In genomic region chr6:121263742-121264141, GRCh38 we compare ENCODE assay signal across 29 cellular contexts.
"Had no signal": no experiment of that assay in that cellular context is flagged by ENCODE, and none has a peak within 500 bp of the region (broad histone marks: within the 10 kb centered on the region; RNA-seq: fewer than 3 reads in every experiment).

No MANE protein-coding gene starts in this region.

- H3K27me3 Mint-ChIP-seq: dendritic cell treated with granulocyte-macrophage colony-stimulating factor and Interleukin-4, amounts not matched to agents 40 ng/mL and 50 ng/mL, for 4 days; effector memory CD8-positive, alpha-beta T cell had no signal

- H3K4me3 Mint-ChIP-seq: dendritic cell treated with granulocyte-macrophage colony-stimulating factor and Interleukin-4, amounts not matched to agents 40 ng/mL and 50 ng/mL, for 4 days; effector memory CD8-positive, alpha-beta T cell; endodermal cell had no signal

- ATAC-seq: effector memory CD8-positive, alpha-beta T cell; esophagus mucosa; foreskin keratinocyte; gastrocnemius medialis; gastroesophageal sphincter; heart left ventricle; heart right ventricle had no signal

- H3K27me3 ChIP-seq: colonic mucosa, dorsolateral prefrontal cortex, esophagus muscularis mucosa, esophagus squamous epithelium, foreskin keratinocyte, gastrocnemius medialis, gastroesophageal sphincter, heart left ventricle, heart right ventricle had no signal

- DNase-seq: colonic mucosa; cortex of kidney; dermis blood vessel endothelial cell; dorsolateral prefrontal cortex; effector CD4-positive, alpha-beta T cell; effector CD8-positive, alpha-beta T cell; effector memory CD4-positive, alpha-beta T cell; effector memory CD8-positive, alpha-beta T cell; endodermal cell; erythroblast; esophagus squamous epithelium; foreskin fibroblast; foreskin keratinocyte; foreskin melanocyte; gastrocnemius medialis; glutamatergic neuron; head of caudate nucleus; heart left ventricle; heart right ventricle had no signal

- H3K36me3 ChIP-seq: colonic mucosa, gastrocnemius medialis had no signal

- H3K4me3 ChIP-seq: colonic mucosa, coronary artery, dorsolateral prefrontal cortex, esophagus muscularis mucosa, esophagus squamous epithelium, gastrocnemius medialis, gastroesophageal sphincter, heart left ventricle, heart right ventricle had no signal

- FAIRE-seq: colon, endometrium, endothelial cell of umbilical vein, frontal cortex had no signal

- H3K27ac ChIP-seq: colonic mucosa, coronary artery, dorsolateral prefrontal cortex, epithelial cell of prostate, esophagus muscularis mucosa, esophagus squamous epithelium, foreskin keratinocyte, gastrocnemius medialis, gastroesophageal sphincter, heart left ventricle, heart right ventricle had no signal

- H3K4me1 Mint-ChIP-seq: endodermal cell had no signal

- H3K27ac Mint-ChIP-seq: dendritic cell treated with granulocyte-macrophage colony-stimulating factor and Interleukin-4, amounts not matched to agents 40 ng/mL and 50 ng/mL, for 4 days; effector memory CD8-positive, alpha-beta T cell; endodermal cell had no signal

- H3K9me3 ChIP-seq: colonic mucosa had no signal

- H3K4me1 ChIP-seq: colonic mucosa, esophagus squamous epithelium, foreskin keratinocyte, gastrocnemius medialis, gastroesophageal sphincter had no signal
